Comparison of ENCODE assay signal across 30 cellular contexts in the genomic region with DNA sequence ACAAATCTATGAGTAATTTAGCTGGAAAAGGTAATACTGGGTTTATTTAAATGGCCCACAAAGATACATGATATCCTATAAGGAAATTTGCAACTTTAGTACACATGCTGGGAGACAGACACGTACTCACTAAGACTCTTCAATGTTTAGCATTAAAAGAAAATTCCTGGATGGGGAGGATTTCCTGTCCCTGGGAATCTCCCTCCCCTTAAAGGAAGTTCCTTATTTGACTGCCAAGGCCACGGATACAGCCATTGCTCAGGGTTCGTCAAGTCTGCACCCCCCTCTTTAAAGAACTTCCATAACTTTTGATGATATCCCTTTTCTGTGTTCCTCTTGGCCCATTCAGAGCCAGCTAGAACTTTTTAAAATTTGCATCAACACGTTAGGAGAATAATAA.
"Had no signal": no experiment of that assay in that cellular context is flagged by ENCODE, and none has a peak within 500 bp of the region (broad histone marks: within the 10 kb centered on the region; RNA-seq: fewer than 3 reads in every experiment).

No MANE protein-coding gene starts in this region.

- H3K4me1 ChIP-seq: left ventricle myocardium inferior, parathyroid adenoma, psoas muscle, suprapubic skin, upper lobe of right lung had no signal

- H3K27ac ChIP-seq: left ventricle myocardium inferior, neural progenitor cell, neutrophil, parathyroid adenoma, psoas muscle, right atrium auricular region, skin epidermis, suprapubic skin, thoracic aorta, tibial artery, upper lobe of right lung had no signal

- H3K4me2 ChIP-seq: neural progenitor cell had no signal

- H3K36me3 ChIP-seq: left ventricle myocardium inferior, neural progenitor cell, neutrophil, right atrium auricular region, suprapubic skin, thoracic aorta, tibial artery, upper lobe of right lung had no signal

- DNase-seq: hippocampal formation; immature natural killer cell; kidney; left ventricle myocardium inferior; midbrain; naive thymus-derived CD8-positive, alpha-beta T cell; occipital lobe; psoas muscle; stimulated activated CD4-positive, alpha-beta T cell treated with anti-CD3 and anti-CD28 coated beads, Interleukin-12 subunit alpha, Interleukin-12 subunit beta, amount 100 ng/mL, for 4 hours; stimulated activated CD4-positive, alpha-beta T cell treated with anti-CD3 and anti-CD28 coated beads, Interleukin-15, amount 100 ng/mL, for 24 hours; stimulated activated CD4-positive, alpha-beta T cell treated with anti-CD3 and anti-CD28 coated beads, Interleukin-2, amount 100 ng/mL, for 24 hours; stimulated activated CD4-positive, alpha-beta T cell treated with anti-CD3 and anti-CD28 coated beads, Interleukin-4, amount 100 ng/mL, for 1 hour; stimulated activated naive CD4-positive, alpha-beta T cell; tibial artery; trophoblast cell; upper lobe of right lung had no signal

- FAIRE-seq: islet of Langerhans, kidney, urothelium cell line had no signal

- H3K27me3 ChIP-seq: neural progenitor cell, neutrophil, right atrium auricular region, suprapubic skin, tibial artery, upper lobe of right lung had no signal

- H3K9ac ChIP-seq: neural progenitor cell, parathyroid adenoma had no signal

- H2AFZ ChIP-seq: neural progenitor cell, parathyroid adenoma had no signal

- H3K27me3 Mint-ChIP-seq: stimulated activated naive CD8-positive, alpha-beta T cell treated with anti-CD3 and anti-CD28 coated beads, Interleukin-15, Interleukin-2, amounts not matched to agents 100 ng/mL and 50 ng/mL, for 24 hours had no signal

- H3K79me2 ChIP-seq: parathyroid adenoma had no signal

- H3K4me3 Mint-ChIP-seq: immature natural killer cell; naive thymus-derived CD8-positive, alpha-beta T cell; nephron; neural progenitor cell; stimulated activated effector memory CD8-positive, alpha-beta T cell treated with anti-CD3 and anti-CD28 coated beads, Interleukin-12 subunit alpha, Interleukin-12 subunit beta, amount 100 ng/mL, for 72 hours; stimulated activated naive CD8-positive, alpha-beta T cell treated with anti-CD3 and anti-CD28 coated beads, Interleukin-15, Interleukin-2, amounts not matched to agents 100 ng/mL and 50 ng/mL, for 24 hours had no signal

- H3K9me3 ChIP-seq: left ventricle myocardium inferior, neutrophil, psoas muscle, right atrium auricular region, suprapubic skin, thoracic aorta, tibial artery, upper lobe of right lung had no signal

- H3K36me3 Mint-ChIP-seq: naive thymus-derived CD8-positive, alpha-beta T cell; neural progenitor cell; stimulated activated effector memory CD8-positive, alpha-beta T cell treated with anti-CD3 and anti-CD28 coated beads, Interleukin-12 subunit alpha, Interleukin-12 subunit beta, amount 100 ng/mL, for 72 hours had no signal

- H3K27ac Mint-ChIP-seq: immature natural killer cell; naive thymus-derived CD8-positive, alpha-beta T cell; neural progenitor cell; stimulated activated effector memory CD8-positive, alpha-beta T cell treated with anti-CD3 and anti-CD28 coated beads, Interleukin-12 subunit alpha, Interleukin-12 subunit beta, amount 100 ng/mL, for 72 hours; stimulated activated naive CD8-positive, alpha-beta T cell treated with anti-CD3 and anti-CD28 coated beads, Interleukin-15, Interleukin-2, amounts not matched to agents 100 ng/mL and 50 ng/mL, for 24 hours had no signal

- ATAC-seq: naive thymus-derived CD8-positive, alpha-beta T cell; psoas muscle; sciatic nerve; stimulated activated effector memory CD8-positive, alpha-beta T cell treated with anti-CD3 and anti-CD28 coated beads, Interleukin-12 subunit alpha, Interleukin-12 subunit beta, amount 100 ng/mL, for 72 hours; upper lobe of right lung had no signal

- H3K9me3 Mint-ChIP-seq: immature natural killer cell; naive thymus-derived CD8-positive, alpha-beta T cell; neural progenitor cell; stimulated activated effector memory CD8-positive, alpha-beta T cell treated with anti-CD3 and anti-CD28 coated beads, Interleukin-12 subunit alpha, Interleukin-12 subunit beta, amount 100 ng/mL, for 72 hours; stimulated activated naive CD8-positive, alpha-beta T cell treated with anti-CD3 and anti-CD28 coated beads, Interleukin-15, Interleukin-2, amounts not matched to agents 100 ng/mL and 50 ng/mL, for 24 hours had no signal

- H3K4me1 Mint-ChIP-seq: immature natural killer cell; naive thymus-derived CD8-positive, alpha-beta T cell; stimulated activated effector memory CD8-positive, alpha-beta T cell treated with anti-CD3 and anti-CD28 coated beads, Interleukin-12 subunit alpha, Interleukin-12 subunit beta, amount 100 ng/mL, for 72 hours had no signal

- H3K4me3 ChIP-seq: left ventricle myocardium inferior, lung, neural progenitor cell, psoas muscle, right atrium auricular region, skin epidermis, suprapubic skin, thoracic aorta, tibial artery, upper lobe of right lung had no signal
